ENCODE assay signal across 8 cellular contexts in genomic region chr7:124764847-124765400, GRCh38. TPM values are rescaled to one million over a fixed set of nuclear protein-coding genes. Genes with fewer than 3 reads are reported as not detected.
DNase-seq lines count a peak whose midpoint lies in the region; ATAC-seq and TF ChIP-seq lines count a peak whose summit lies in the region.

No MANE protein-coding gene starts in this region.

- H3K27me3 Mint-ChIP-seq in brain (peaks cover 56% of the 10 kb centered on the region), immature natural killer cell (ENCODE audit: low read depth in 3 of 3) (peaks cover 5 to 18% (median 14%) of the 10 kb centered on the region in 3 donors)

- DNase-seq in Daoy (ENCODE audit: low read depth) (peak; percentile 42), NCI-H526 (lab: John Stamatoyannopoulos, UW) (peak; percentile 35 to 75), immature natural killer cell (no peak), NCI-H1436 (lab: John Stamatoyannopoulos, UW) (no peak), amniotic stem cell (lab: John Stamatoyannopoulos, UW) (no peak)
- peak; percentile 2 to 12 for DNase-seq in stimulated activated CD4-positive, alpha-beta T cell treated with anti-CD3 and anti-CD28 coated beads, Interleukin-2, amount 100 ng/mL, for 48 hours

- peak; percentile 43 for ATAC-seq in GM21619 (IDR thresholded peaks at IDR 0.05; ENCODE audit: unreplicated experiment)

- TF ChIP-seq CTCF in brain (conservative IDR thresholded peaks at IDR 0.05), result no peak

- peak overlapping the region; percentile 89 to 97 (median 93) for H3K4me3 Mint-ChIP-seq in brain
- peak overlapping the region; percentile 78 to 84 (median 81) for H3K4me3 Mint-ChIP-seq in immature natural killer cell

- H3K27ac Mint-ChIP-seq in brain, result peak overlapping the region in 4 of 5 experiments; percentile 62 to 86 (median 76)
- no peak overlapping the region for H3K27ac Mint-ChIP-seq in immature natural killer cell

- H3K4me1 Mint-ChIP-seq in brain (peaks cover 29% of the 10 kb centered on the region), immature natural killer cell (peaks cover 14 to 23% of the 10 kb centered on the region in 2 donors)

- H3K9me3 Mint-ChIP-seq in brain (peaks cover 3 to 18% (median 10%) of the 10 kb centered on the region in 5 experiments), immature natural killer cell (peaks cover 0 to 12% (median 4%) of the 10 kb centered on the region in 6 donors)

- H3K36me3 Mint-ChIP-seq in brain, result peaks cover 7% of the 10 kb centered on the region
- H3K36me3 Mint-ChIP-seq in immature natural killer cell, result peaks cover 0 to 5% (median 0%) of the 10 kb centered on the region in 3 donors

RNA-seq across cellular contexts. Expression of gene GPR37, which starts 0.7 kb away (rescaled TPM):
- 0.65 and 1.5 TPM in 2 replicates for total RNA-seq in Daoy (2014; rRNA removed; shearing (Covaris generic))
- polyA plus RNA-seq in brain (ENCODE audit: insufficient read depth, low read depth, low replicate concordance) (63.7 TPM), immature natural killer cell (not detected)

Comparison
In these comparisons a context has a peak if more than half of its experiments do, and no peak if none do; other contexts are left out.
1. DNase-seq: peak in Daoy (single experiment), NCI-H526 (2 of 2) and stimulated activated CD4-positive, alpha-beta T cell treated with anti-CD3 and anti-CD28 coated beads, Interleukin-2, amount 100 ng/mL, for 48 hours (2 of 2); none in immature natural killer cell (0 of 3), NCI-H1436 (single experiment) and amniotic stem cell (single experiment).
2. H3K27ac Mint-ChIP-seq: peak in brain (4 of 5); none in immature natural killer cell (0 of 6).
3. RNA of gene GPR37, which starts 0.7 kb away (polyA plus RNA-seq): 63.7 TPM in brain (single experiment); not detected in immature natural killer cell; every median in the first group is over 10 times any median in the second.